8 cellular contexts compared by ENCODE assay signal in the genomic region with DNA sequence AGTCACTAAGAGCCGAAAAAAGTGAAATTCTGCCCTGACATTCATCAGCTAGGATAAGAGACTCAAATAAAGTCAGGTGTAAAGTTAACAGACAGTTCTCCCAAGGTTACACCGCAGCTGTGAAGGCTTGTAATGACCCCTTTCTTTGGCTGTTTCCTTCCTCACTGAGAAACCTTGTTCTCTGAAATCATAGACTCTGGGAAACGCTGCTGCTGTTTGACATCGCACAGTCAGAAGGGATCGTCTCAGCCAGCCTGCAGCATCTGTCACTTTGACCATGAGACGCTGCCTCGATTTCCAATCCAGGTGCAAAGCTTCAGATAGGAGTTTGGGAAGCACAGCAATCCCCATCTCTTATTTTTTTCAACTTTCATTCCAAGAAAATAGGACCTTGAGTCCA. TPM values are rescaled to one million over a fixed set of nuclear protein-coding genes. Genes with fewer than 3 reads are reported as not detected.
DNase-seq lines count a peak whose midpoint lies in the region; ATAC-seq and TF ChIP-seq lines count a peak whose summit lies in the region.

No MANE protein-coding gene starts in this region.

- peak overlapping the region; percentile 93 for H3K27ac Mint-ChIP-seq in memory B cell

- in situ Hi-C loops in astrocyte of the cerebellum (cut with HindIII; ENCODE audit: low sequenced_read_pairs) = no loop called here

- ATAC-seq in left cardiac atrium = no peak
- ATAC-seq in memory B cell (ENCODE audit: low read depth) = no peak
- no peak for ATAC-seq in HG03025 (IDR thresholded peaks at IDR 0.05; ENCODE audit: low FRiP score, unreplicated experiment)

- DNase-seq in left ventricle myocardium inferior (no peak), left cardiac atrium (no peak), astrocyte of the cerebellum (ENCODE audit: low read depth) (no peak), memory B cell (ENCODE audit: low spot score in 2 of 2) (no peak), uterus (no peak), amygdala (lab: John Stamatoyannopoulos, UW) (no peak)
- no peak for DNase-seq in activated CD4-positive, alpha-beta T cell treated with anti-CD3 and anti-CD28 coated beads for 48 hours

- H3K36me3 Mint-ChIP-seq in memory B cell = no peaks in the 10 kb centered on the region

- H3K9me3 ChIP-seq in left ventricle myocardium inferior (replicated peaks) (no peaks in the 10 kb centered on the region), uterus (no peaks in the 10 kb centered on the region)

- H3K27me3 ChIP-seq in left ventricle myocardium inferior (ENCODE audit: low read depth) = no peaks in the 10 kb centered on the region
- no peaks in the 10 kb centered on the region for H3K27me3 ChIP-seq in uterus

- no peaks in the 10 kb centered on the region for H3K9me3 Mint-ChIP-seq in memory B cell

- TF ChIP-seq CTCF in left ventricle myocardium inferior (IDR thresholded peaks at IDR 0.05; ENCODE audit: borderline replicate concordance) (no peak), astrocyte of the cerebellum (IDR thresholded peaks at IDR 0.05; ENCODE audit: low read depth, low read length, missing control alignments) (no peak), uterus (IDR thresholded peaks at IDR 0.05) (no peak)

- intact Hi-C loops in left ventricle myocardium inferior (cut with micrococcal nuclease) = no loop called here
- intact Hi-C loops in left cardiac atrium (cut with DNase I) = no loop called here
- intact Hi-C loops in uterus (cut with DNase I; ENCODE audit: low total_unique reads) = no loop called here

- no peaks in the 10 kb centered on the region for H3K36me3 ChIP-seq in left ventricle myocardium inferior
- H3K36me3 ChIP-seq in uterus = no peaks in the 10 kb centered on the region

- H3K4me3 ChIP-seq in left ventricle myocardium inferior (peak overlapping the region; percentile 83), astrocyte of the cerebellum (ENCODE audit: low read depth, low read length) (peak overlapping the region; percentile 70), uterus (peak overlapping the region; percentile 49 to 79)

- H3K4me1 ChIP-seq in left ventricle myocardium inferior = peaks cover 33% of the 10 kb centered on the region
- H3K4me1 ChIP-seq in uterus = peaks cover 0 to 4% of the 10 kb centered on the region in 2 donors

- H3K27me3 Mint-ChIP-seq in memory B cell = no peaks in the 10 kb centered on the region

- peak overlapping the region; percentile 91 for H3K4me3 Mint-ChIP-seq in memory B cell

- no peak for TF ChIP-seq POLR2A in uterus (IDR thresholded peaks at IDR 0.05)

- peaks cover 28% of the 10 kb centered on the region for H3K4me1 Mint-ChIP-seq in memory B cell

- peak overlapping the region; percentile 91 for H3K27ac ChIP-seq in left ventricle myocardium inferior (replicated peaks)
- H3K27ac ChIP-seq in uterus = peak overlapping the region; percentile 92 to 94

RNA-seq across cellular contexts. Expression of gene BCAT2, which starts 0.7 kb away (rescaled TPM):
- total RNA-seq in left ventricle myocardium inferior = 70.8 TPM
- total RNA-seq in left cardiac atrium = 10 to 100 TPM; 29.8 to 37.7 TPM
- 10 to 100 TPM in 3 of 4 donors, 1 to 10 TPM in 1; 9.2 to 54.3 (median 24.6) TPM for total RNA-seq in uterus

RNA-seq across cellular contexts. Expression of gene HSD17B14, which starts 26.1 kb away (rescaled TPM):
- 1.8 TPM for total RNA-seq in left ventricle myocardium inferior
- 1 to 10 TPM; 2.8 to 5.4 TPM for total RNA-seq in left cardiac atrium
- total RNA-seq in uterus = 10 to 100 TPM in 1 of 4 donors, 1 to 10 TPM in 3; 5.6 to 31.9 (median 8.7) TPM

RNA-seq across cellular contexts. Expression of gene FGF21, which starts 54.8 kb away (rescaled TPM):
- total RNA-seq in left ventricle myocardium inferior (not detected), left cardiac atrium (not detected), uterus (not detected)

RNA-seq across cellular contexts. Expression of gene FUT1, which starts 57.7 kb away (rescaled TPM):
- total RNA-seq in left ventricle myocardium inferior (1.8 TPM), left cardiac atrium (1 to 10 TPM; 2.1 to 3.5 TPM), uterus (10 to 100 TPM in 1 of 4 donors, 1 to 10 TPM in 3; 1.5 to 17.7 (median 4.4) TPM)

RNA-seq across cellular contexts. Expression of gene PLEKHA4, which starts 58.3 kb away (rescaled TPM):
- total RNA-seq in left ventricle myocardium inferior (24.7 TPM), left cardiac atrium (10 to 100 TPM; 29.6 to 67.1 TPM), uterus (10 to 100 TPM in 2 of 4 donors, 1 to 10 TPM in 2; 1.3 to 60.4 (median 10.4) TPM)
